Comparison of ENCODE assay signal across 8 cellular contexts in genomic region chr14:56579345-56580316, GRCh38. TPM values are rescaled to one million over a fixed set of nuclear protein-coding genes. Genes with fewer than 3 reads are reported as not detected.
A peak's percentile ranks its signal among the peaks of the same experiment; 100 is the strongest.
DNase-seq lines count a peak whose midpoint lies in the region; ATAC-seq, FAIRE-seq and TF ChIP-seq lines count a peak whose summit lies in the region.

TMEM260 (plus strand) TSS chr14:56579798; CDS start chr14:56579915, 117 bp downstream.

- no peaks in the 10 kb centered on the region for H3K27me3 Mint-ChIP-seq in Calu3 (ENCODE audit: unreplicated experiment)
- no peaks in the 10 kb centered on the region for H3K27me3 Mint-ChIP-seq in activated CD8-positive, alpha-beta memory T cell treated with anti-CD3 and anti-CD28 coated beads, Interleukin-2, amount 10 ng/mL, durations not matched to agents 7 days and 5 days

- in situ Hi-C loops in endometrial microvascular endothelial cells (cut with HindIII; ENCODE audit: inconsistent ontology term, low pct_unique_long_range_greater_than_20kb, low sequenced_read_pairs), result no loop called here

- CTCF ChIA-PET in Calu3 (lab: Charles Lee), result interaction anchor here (0.7 to 0.8 kb wide), 2 partner anchors 7 to 9 kb away, joined by 4 read pairs; no protein-coding TSS in a partner anchor
- CTCF ChIA-PET in activated CD8-positive, alpha-beta memory T cell treated with anti-CD3 and anti-CD28 coated beads, Interleukin-2, amount 10 ng/mL, durations not matched to agents 7 days and 5 days (lab: Charles Lee), result interaction anchor here (0.6 to 1.9 kb wide), 8 partner anchors 8 to 689 kb away, joined by 3 to 6 read pairs (median 4); partner anchors contain the start of genes AP5M1 and EXOC5

- ATAC-seq in GM21367 (IDR thresholded peaks at IDR 0.05; ENCODE audit: unreplicated experiment), result peak; percentile 86
- ATAC-seq in activated CD8-positive, alpha-beta memory T cell treated with anti-CD3 and anti-CD28 coated beads, Interleukin-2, amount 10 ng/mL, durations not matched to agents 7 days and 5 days, result peak; percentile 87

- FAIRE-seq in HTR-8/SVneo (lab: Jason Lieb, UNC), result peak; percentile 99

- intact Hi-C loops in Calu3 (cut with micrococcal nuclease; ENCODE audit: unreplicated experiment), result loop anchor here (10.0 kb wide), 1 partner anchor 605 kb away; no protein-coding TSS in a partner anchor

- peak within 1 kb of the TSS; percentile 70 for H3K27ac Mint-ChIP-seq in Calu3 (ENCODE audit: unreplicated experiment)
- H3K27ac Mint-ChIP-seq in activated CD8-positive, alpha-beta memory T cell treated with anti-CD3 and anti-CD28 coated beads, Interleukin-2, amount 10 ng/mL, durations not matched to agents 7 days and 5 days, result peak within 1 kb of the TSS; percentile 95

- DNase-seq in Calu3 (peak; percentile 93), HTR-8/SVneo (ENCODE audit: insufficient read length, low spot score) (peak; percentile 99), NOMO-1 treated with DMSO at 0.1 percent for 48 hours (lab: John Stamatoyannopoulos, UW; ENCODE audit: unreplicated experiment) (peak; percentile 83), mesenteric fat pad (ENCODE audit: low spot score) (peak; percentile 94)
- peak; percentile 91 for DNase-seq in activated CD8-positive, alpha-beta memory T cell treated with anti-CD3 and anti-CD28 coated beads, Interleukin-2, amount 10 ng/mL, durations not matched to agents 7 days and 5 days
- DNase-seq in stimulated activated CD8-positive, alpha-beta memory T cell treated with anti-CD3 and anti-CD28 coated beads, Interleukin-15, amount 100 ng/mL, for 24 hours (ENCODE audit: low read depth), result peak; percentile 76

- H3K36me3 Mint-ChIP-seq in Calu3 (ENCODE audit: insufficient read depth, unreplicated experiment), result peaks cover 16% of the 10 kb centered on the region
- H3K36me3 Mint-ChIP-seq in activated CD8-positive, alpha-beta memory T cell treated with anti-CD3 and anti-CD28 coated beads, Interleukin-2, amount 10 ng/mL, durations not matched to agents 7 days and 5 days, result no peaks in the 10 kb centered on the region

- no peaks in the 10 kb centered on the region for H3K9me3 Mint-ChIP-seq in Calu3 (ENCODE audit: low read depth, unreplicated experiment)
- no peaks in the 10 kb centered on the region for H3K9me3 Mint-ChIP-seq in activated CD8-positive, alpha-beta memory T cell treated with anti-CD3 and anti-CD28 coated beads, Interleukin-2, amount 10 ng/mL, durations not matched to agents 7 days and 5 days (ENCODE audit: low read depth)

- no TSS peak for BruUV-seq in Calu3 (replicated peaks; lab: Mats Ljungman, UMichigan)

- H3K4me3 Mint-ChIP-seq in Calu3 (ENCODE audit: low read depth, unreplicated experiment), result peak within 1 kb of the TSS; percentile 78
- H3K4me3 Mint-ChIP-seq in activated CD8-positive, alpha-beta memory T cell treated with anti-CD3 and anti-CD28 coated beads, Interleukin-2, amount 10 ng/mL, durations not matched to agents 7 days and 5 days, result peak within 1 kb of the TSS; percentile 97

- peaks cover 31% of the 10 kb centered on the region for H3K4me1 Mint-ChIP-seq in Calu3 (ENCODE audit: low read depth, unreplicated experiment)
- H3K4me1 Mint-ChIP-seq in activated CD8-positive, alpha-beta memory T cell treated with anti-CD3 and anti-CD28 coated beads, Interleukin-2, amount 10 ng/mL, durations not matched to agents 7 days and 5 days, result peaks cover 30% of the 10 kb centered on the region

- TF ChIP-seq CTCF in Calu3 (IDR thresholded peaks at IDR 0.05; ENCODE audit: unreplicated experiment), result peak; percentile 78

RNA-seq across cellular contexts. Expression of gene TMEM260, which starts in this region (rescaled TPM):
- 18.3 and 24.1 TPM in 2 replicates for total RNA-seq in Calu3 (2022)
- 10 to 100 TPM; 13.0 to 15.0 TPM for total RNA-seq in activated CD8-positive, alpha-beta memory T cell treated with anti-CD3 and anti-CD28 coated beads, Interleukin-2, amount 10 ng/mL, durations not matched to agents 7 days and 5 days
- total RNA-seq in endometrial microvascular endothelial cells (ENCODE audit: inconsistent ontology term), result 19.3 TPM
- 11.9 TPM for total RNA-seq in mesenteric fat pad

Comparison
In these comparisons a context has a peak if more than half of its experiments do, and no peak if none do; other contexts are left out.
1. Peak in every context shown above with its lines: DNase-seq and ATAC-seq.